ENCODE assay signal across 2 cellular contexts in genomic region chr17:21289175-21289901, GRCh38.
TF ChIP-seq lines count a peak whose summit lies in the region.

No MANE protein-coding gene starts in this region.

TF ChIP-seq in HEK293, 187 proteins besides CTCF, POLR2A, EP300 and RAD21:
- no peak for TF ChIP-seq SETDB1 (IDR thresholded peaks at IDR 0.05; ENCODE audit: insufficient read length, low read length)
- TF ChIP-seq ZNF610 (tag by site-specific recombination; IDR thresholded peaks at IDR 0.05; ENCODE audit: borderline replicate concordance) = no peak

TF ChIP-seq in GM12878, 131 proteins besides CTCF, POLR2A, EP300 and RAD21:
- TF ChIP-seq CBX5 (IDR thresholded peaks at IDR 0.05; ENCODE audit: low read depth) (no peak), NKRF (conservative IDR thresholded peaks at IDR 0.05) (no peak), HCFC1 (IDR thresholded peaks at IDR 0.05; ENCODE audit: low read length) (no peak)
